ENCODE assay signal across 10 cellular contexts in genomic region chr17:19897108-19897854, GRCh38. TPM values are rescaled to one million over a fixed set of nuclear protein-coding genes. Genes with fewer than 3 reads are reported as not detected.
A peak's percentile ranks its signal among the peaks of the same experiment; 100 is the strongest.
DNase-seq lines count a peak whose midpoint lies in the region; ATAC-seq and TF ChIP-seq lines count a peak whose summit lies in the region.
"Had no signal": no experiment of that assay in that cellular context is flagged by ENCODE, and none has a peak within 500 bp of the region (broad histone marks: within the 10 kb centered on the region; RNA-seq: fewer than 3 reads in every experiment).

No MANE protein-coding gene starts in this region.

- no peaks in the 10 kb centered on the region for H3K27me3 ChIP-seq in Peyer's patch
- H3K27me3 ChIP-seq in heart left ventricle = no peaks in the 10 kb centered on the region
- H3K27me3 ChIP-seq in sigmoid colon = no peaks in the 10 kb centered on the region
- H3K27me3 ChIP-seq: neutrophil had no signal

- H3K27me3 Mint-ChIP-seq in activated T-cell treated with anti-CD3 and anti-CD28 coated beads, Interleukin-2, amount 50 U/mL, for 4 hours (ENCODE audit: low read depth) = no peaks in the 10 kb centered on the region

- intact Hi-C loops in heart left ventricle (cut with DNase I) (no loop called here), sigmoid colon (cut with DNase I) (no loop called here)

- H3K36me3 ChIP-seq in Peyer's patch = peaks cover 0 to 20% (median 0%) of the 10 kb centered on the region in 3 donors
- H3K36me3 ChIP-seq in heart left ventricle = peaks cover 0 to 27% (median 17%) of the 10 kb centered on the region in 9 donors
- H3K36me3 ChIP-seq in sigmoid colon = peaks cover 0 to 18% (median 0%) of the 10 kb centered on the region in 4 donors

- ATAC-seq in heart left ventricle (peak; percentile 40 to 60 (median 55)), GM19035 (IDR thresholded peaks at IDR 0.05; ENCODE audit: unreplicated experiment) (no peak), HG03045 (IDR thresholded peaks at IDR 0.05; ENCODE audit: unreplicated experiment) (no peak)
- no peak for ATAC-seq in activated T-cell treated with anti-CD3 and anti-CD28 coated beads, Interleukin-2, amount 50 U/mL, for 4 hours

- WGBS in heart left ventricle, 4 donors = 54 to 59% (median 55%) methylated on average over 8 of the region's 8 CpGs
- WGBS in sigmoid colon, 2 donors = 36 to 72% methylated on average over 8 of the region's 8 CpGs

- no peak for TF ChIP-seq EP300 in sigmoid colon (IDR thresholded peaks at IDR 0.05)

- no peaks in the 10 kb centered on the region for H3K4me1 Mint-ChIP-seq in activated T-cell treated with anti-CD3 and anti-CD28 coated beads, Interleukin-2, amount 50 U/mL, for 4 hours (ENCODE audit: low read depth)

- no peaks in the 10 kb centered on the region for H3K9me3 Mint-ChIP-seq in activated T-cell treated with anti-CD3 and anti-CD28 coated beads, Interleukin-2, amount 50 U/mL, for 4 hours

- H3K4me1 ChIP-seq in Peyer's patch = peaks cover 0 to 7% (median 0%) of the 10 kb centered on the region in 4 donors
- H3K4me1 ChIP-seq in heart left ventricle = peaks cover 0 to 9% (median 0%) of the 10 kb centered on the region in 12 donors
- peaks cover 0 to 19% (median 16%) of the 10 kb centered on the region in 4 donors for H3K4me1 ChIP-seq in sigmoid colon

- TF ChIP-seq POLR2A in Peyer's patch (IDR thresholded peaks at IDR 0.05) (no peak), heart left ventricle (IDR thresholded peaks at IDR 0.05) (no peak), sigmoid colon (IDR thresholded peaks at IDR 0.05) (no peak)

- H3K27ac ChIP-seq in Peyer's patch = no peak overlapping the region
- no peak overlapping the region for H3K27ac ChIP-seq in heart left ventricle
- peak overlapping the region in 1 of 4 donors; percentile 27 for H3K27ac ChIP-seq in sigmoid colon
- H3K27ac ChIP-seq: neutrophil had no signal

- in situ Hi-C loops in G401 (cut with HindIII; ENCODE audit: low sequenced_read_pairs) = no loop called here

- DNase-seq in G401 (ENCODE audit: low spot score) (peak; percentile 41), Peyer's patch (peak in 2 of 3 donors; percentile 55 to 61), heart left ventricle (peak in 4 of 5 donors; percentile 19 to 51 (median 42)), sigmoid colon (peak; percentile 81), retina (no peak)
- DNase-seq in activated T-cell treated with anti-CD3 and anti-CD28 coated beads, Interleukin-2, amount 50 U/mL, for 4 hours = no peak
- DNase-seq: NCI-H510A treated with DMSO at 0.1 percent for 48 hours had no signal

- H3K9me3 ChIP-seq in Peyer's patch (no peaks in the 10 kb centered on the region), heart left ventricle (no peaks in the 10 kb centered on the region), sigmoid colon (no peaks in the 10 kb centered on the region)
- H3K9me3 ChIP-seq: neutrophil had no signal

- H3K4me3 ChIP-seq in Peyer's patch (no peak overlapping the region), heart left ventricle (no peak overlapping the region), sigmoid colon (no peak overlapping the region)

- no peak for TF ChIP-seq CTCF in Peyer's patch (IDR thresholded peaks at IDR 0.05)
- TF ChIP-seq CTCF in heart left ventricle (IDR thresholded peaks at IDR 0.05) = no peak
- TF ChIP-seq CTCF in sigmoid colon (IDR thresholded peaks at IDR 0.05) = no peak

- H3K4me3 Mint-ChIP-seq in activated T-cell treated with anti-CD3 and anti-CD28 coated beads, Interleukin-2, amount 50 U/mL, for 4 hours = no peak overlapping the region

- peaks cover 3% of the 10 kb centered on the region for H3K36me3 Mint-ChIP-seq in activated T-cell treated with anti-CD3 and anti-CD28 coated beads, Interleukin-2, amount 50 U/mL, for 4 hours (ENCODE audit: insufficient read depth)

RNA-seq across cellular contexts. Expression of gene ULK2, which starts 29.5 kb away (rescaled TPM):
- 8.6 and 30.7 TPM in 2 replicates for total RNA-seq in G401 (2014; rRNA removed; shearing (Covaris generic))
- total RNA-seq in Peyer's patch (1 to 10 TPM; 2.8 to 8.8 (median 5.3) TPM), heart left ventricle (10 to 100 TPM; 13.7 to 25.6 (median 17.8) TPM), sigmoid colon (10 to 100 TPM; 27.0 to 31.3 (median 28.2) TPM)
- polyA plus RNA-seq in heart left ventricle (1 to 10 TPM; 4.6 to 5.4 TPM), sigmoid colon (1 to 10 TPM; 2.5 to 5.4 (median 4.6) TPM)
- 1 to 10 TPM; 4.5 to 6.9 (median 6.1) TPM for total RNA-seq in activated T-cell treated with anti-CD3 and anti-CD28 coated beads, Interleukin-2, amount 50 U/mL, for 4 hours

Comparison
In these comparisons a context has a peak if more than half of its experiments do, and no peak if none do; other contexts are left out.
1. DNase-seq: peak in G401 (single experiment), Peyer's patch (2 of 3), heart left ventricle (4 of 5) and sigmoid colon (single experiment); none in retina (single experiment) and activated T-cell treated with anti-CD3 and anti-CD28 coated beads, Interleukin-2, amount 50 U/mL, for 4 hours (single experiment).
2. ATAC-seq: peak in heart left ventricle (4 of 4); none in GM19035 (single experiment), activated T-cell treated with anti-CD3 and anti-CD28 coated beads, Interleukin-2, amount 50 U/mL, for 4 hours (0 of 2) and HG03045 (single experiment).